ENCODE assay signal across 22 cellular contexts in genomic region chr2:223901311-223901710, GRCh38.
"Had no signal": no experiment of that assay in that cellular context is flagged by ENCODE, and none has a peak within 500 bp of the region (broad histone marks: within the 10 kb centered on the region; RNA-seq: fewer than 3 reads in every experiment).

No MANE protein-coding gene starts in this region.

- H3K9me3 Mint-ChIP-seq: activated naive CD8-positive, alpha-beta T cell treated with anti-CD3 and anti-CD28 coated beads, Interleukin-2, amount 10 ng/mL, durations not matched to agents 7 days and 5 days; activated T-helper 1 cell treated with anti-CD3 and anti-CD28 coated beads, Interleukin-12 subunit alpha, Interleukin-12 subunit beta, Interleukin-2, Interleukin-4 antibody, amounts not matched to agents 30 ng/mL and 10 ng/mL and 1 ng/mL, durations not matched to agents 14 hours and 24 hours and 36 hours; brain; stimulated activated naive CD8-positive, alpha-beta T cell treated with anti-CD3 and anti-CD28 coated beads, Interleukin-15, amount 100 ng/mL, for 72 hours had no signal

- H3K27ac Mint-ChIP-seq: activated CD4-positive, alpha-beta T cell treated with anti-CD3 and anti-CD28 coated beads for 36 hours; activated naive CD8-positive, alpha-beta T cell treated with anti-CD3 and anti-CD28 coated beads, Interleukin-2, amount 10 ng/mL, durations not matched to agents 7 days and 5 days; activated T-helper 1 cell treated with anti-CD3 and anti-CD28 coated beads, Interleukin-12 subunit alpha, Interleukin-12 subunit beta, Interleukin-2, Interleukin-4 antibody, amounts not matched to agents 30 ng/mL and 10 ng/mL and 1 ng/mL, durations not matched to agents 14 hours and 24 hours and 36 hours; brain; stimulated activated naive CD8-positive, alpha-beta T cell treated with anti-CD3 and anti-CD28 coated beads, Interleukin-15, amount 100 ng/mL, for 72 hours had no signal

- H3K27ac ChIP-seq: dorsolateral prefrontal cortex, epithelial cell of prostate, prostate gland, right atrium auricular region, vagina, VCaP had no signal

- H3K4me3 ChIP-seq: dorsolateral prefrontal cortex, lung, prostate gland, right atrium auricular region, vagina had no signal

- H3K27me3 Mint-ChIP-seq: activated CD4-positive, alpha-beta T cell treated with anti-CD3 and anti-CD28 coated beads for 36 hours; activated naive CD8-positive, alpha-beta T cell treated with anti-CD3 and anti-CD28 coated beads, Interleukin-2, amount 10 ng/mL, durations not matched to agents 7 days and 5 days; brain; stimulated activated naive CD8-positive, alpha-beta T cell treated with anti-CD3 and anti-CD28 coated beads, Interleukin-15, amount 100 ng/mL, for 72 hours had no signal

- H3K4me1 ChIP-seq: prostate gland, right atrium auricular region, vagina had no signal

- H3K9me3 ChIP-seq: prostate gland, right atrium auricular region, vagina had no signal

- DNase-seq: activated CD4-positive, alpha-beta T cell treated with anti-CD3 and anti-CD28 coated beads for 36 hours; activated CD8-positive, alpha-beta memory T cell treated with anti-CD3 and anti-CD28 coated beads, Interleukin-2, amount 50 U/mL, for 4 hours; activated naive CD8-positive, alpha-beta T cell treated with anti-CD3 and anti-CD28 coated beads, Interleukin-2, amount 10 ng/mL, durations not matched to agents 7 days and 5 days; amygdala; central memory CD4-positive, alpha-beta T cell; dorsolateral prefrontal cortex; foreskin fibroblast; hippocampal formation; islet precursor cell; left colon; midbrain; stimulated activated CD4-positive, alpha-beta T cell treated with anti-CD3 and anti-CD28 coated beads, Interleukin-2, amount 100 ng/mL, for 24 hours; stimulated activated naive CD8-positive, alpha-beta T cell treated with anti-CD3 and anti-CD28 coated beads, Interleukin-15, amount 100 ng/mL, for 72 hours; T-helper 2 cell had no signal

- H3K36me3 ChIP-seq: prostate gland had no signal

- H3K4me3 Mint-ChIP-seq: activated CD4-positive, alpha-beta T cell treated with anti-CD3 and anti-CD28 coated beads for 36 hours; activated naive CD8-positive, alpha-beta T cell treated with anti-CD3 and anti-CD28 coated beads, Interleukin-2, amount 10 ng/mL, durations not matched to agents 7 days and 5 days; activated T-helper 1 cell treated with anti-CD3 and anti-CD28 coated beads, Interleukin-12 subunit alpha, Interleukin-12 subunit beta, Interleukin-2, Interleukin-4 antibody, amounts not matched to agents 30 ng/mL and 10 ng/mL and 1 ng/mL, durations not matched to agents 14 hours and 24 hours and 36 hours; brain; stimulated activated naive CD8-positive, alpha-beta T cell treated with anti-CD3 and anti-CD28 coated beads, Interleukin-15, amount 100 ng/mL, for 72 hours had no signal

- ATAC-seq: stimulated activated naive CD8-positive, alpha-beta T cell treated with anti-CD3 and anti-CD28 coated beads, Interleukin-15, amount 100 ng/mL, for 72 hours had no signal

- H3K27me3 ChIP-seq: dorsolateral prefrontal cortex, right atrium auricular region, vagina had no signal

- H3K4me1 Mint-ChIP-seq: brain had no signal
